ENCODE assay signal across 22 cellular contexts in the genomic region with DNA sequence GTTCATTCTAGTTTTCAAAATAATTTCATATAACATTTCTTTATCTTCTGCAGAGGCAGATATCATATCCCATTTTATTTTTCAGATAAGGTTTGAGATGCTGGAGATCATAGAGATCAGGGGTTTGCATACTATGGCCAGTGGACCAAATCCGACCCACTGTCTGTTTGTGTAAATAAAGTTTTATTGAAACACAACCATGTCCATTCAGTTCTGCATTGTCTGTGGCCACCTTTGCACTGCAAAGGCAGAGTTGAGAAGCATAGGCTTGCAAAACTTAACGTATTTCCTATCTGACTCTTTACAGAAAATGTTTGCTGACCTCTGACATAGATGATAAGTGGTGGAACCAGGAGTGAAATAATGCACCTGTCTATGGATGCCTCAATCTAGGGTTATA.
"Had no signal": no experiment of that assay in that cellular context is flagged by ENCODE, and none has a peak within 500 bp of the region (broad histone marks: within the 10 kb centered on the region; RNA-seq: fewer than 3 reads in every experiment).

No MANE protein-coding gene starts in this region.

- H3K4me2 ChIP-seq: SK-N-SH had no signal

- DNase-seq: Karpas-422, KG1, NCI-H1092, NCI-H1105 treated with DMSO at 0.1 percent for 48 hours, NCI-H1417 treated with DMSO at 0.1 percent for 48 hours, NCI-H146, NCI-H1694 treated with DMSO at 0.1 percent for 48 hours, NCI-H1930, NCI-H2081 treated with DMSO at 0.1 percent for 48 hours, NCI-H226, NCI-H510A, NCI-H524 treated with DMSO at 0.1 percent for 48 hours, NCI-H69, NCI-H774, Right ventricle myocardium superior, RPMI8226, SK-N-SH, SW 1271 had no signal

- H3K27ac ChIP-seq: HL-60 had no signal

- H3K36me3 ChIP-seq: MG63 had no signal

- H3K27me3 ChIP-seq: MG63 had no signal

- H3K9me3 ChIP-seq: MG63, SK-N-SH had no signal

- H3K9ac ChIP-seq: SK-N-SH had no signal

- H3K4me3 ChIP-seq: MG63 had no signal

- FAIRE-seq: HTR-8/SVneo, RCC 7860 had no signal
